In the genomic region with DNA sequence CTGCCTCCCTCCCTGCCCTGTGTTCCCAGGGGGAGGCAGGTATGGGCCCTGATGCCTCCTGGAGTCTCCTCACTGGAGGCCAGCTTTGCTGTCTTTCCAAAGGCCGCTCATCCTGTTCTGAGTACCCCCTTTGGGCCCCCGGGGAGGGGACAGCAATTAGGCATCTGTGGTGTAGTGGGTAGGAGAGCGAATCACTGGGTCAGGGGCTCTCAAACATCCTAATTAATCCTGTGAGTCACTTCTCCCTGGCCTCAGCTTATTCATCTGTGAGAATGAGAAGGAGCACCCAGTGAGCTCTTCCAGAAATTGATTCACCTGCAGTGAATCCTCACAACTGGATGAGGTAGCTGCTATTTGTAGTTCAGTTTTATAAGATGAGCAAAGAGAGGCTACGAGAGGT, we compare ENCODE assay signal across 12 cellular contexts. TPM values are rescaled to one million over a fixed set of nuclear protein-coding genes. Genes with fewer than 3 reads are reported as not detected.
DNase-seq lines count a peak whose midpoint lies in the region; ATAC-seq and TF ChIP-seq lines count a peak whose summit lies in the region.
"Had no signal": no experiment of that assay in that cellular context is flagged by ENCODE, and none has a peak within 500 bp of the region (broad histone marks: within the 10 kb centered on the region; RNA-seq: fewer than 3 reads in every experiment).

No MANE protein-coding gene starts in this region.

- H3K9me3 ChIP-seq in CD4-positive, alpha-beta memory T cell (ENCODE audit: control insufficient read depth in 1 of 2, low read length in 2 of 2) = no peaks in the 10 kb centered on the region
- H3K9me3 ChIP-seq in HEK293 (ENCODE audit: control insufficient read depth, insufficient read depth, low read depth, low read length) = no peaks in the 10 kb centered on the region
- H3K9me3 ChIP-seq: ovary had no signal

- CTCF ChIA-PET in CD4-positive, alpha-beta memory T cell (lab: Charles Lee; ENCODE audit: partially characterized antibody) = interaction anchor here (0.8 to 3.3 kb wide), 7 partner anchors 13 to 220 kb away, joined by 3 to 24 read pairs (median 4); no protein-coding TSS in a partner anchor
- CTCF ChIA-PET in HEK293 (lab: Yijun Ruan, JAX) = interaction anchor here (1.0 to 1.5 kb wide), 4 partner anchors 19 to 173 kb away, joined by 3 to 8 read pairs (median 4); a partner anchor contains a TSS

- no peaks in the 10 kb centered on the region for H3K9me3 Mint-ChIP-seq in CD4-positive, alpha-beta memory T cell
- no peaks in the 10 kb centered on the region for H3K9me3 Mint-ChIP-seq in activated naive CD8-positive, alpha-beta T cell (ENCODE audit: low read depth)
- no peaks in the 10 kb centered on the region for H3K9me3 Mint-ChIP-seq in nephron

- peaks cover 58% of the 10 kb centered on the region for H3K4me1 ChIP-seq in CD4-positive, alpha-beta memory T cell (ENCODE audit: insufficient read depth, low read length)
- peaks cover 28% of the 10 kb centered on the region for H3K4me1 ChIP-seq in HEK293 (ENCODE audit: control insufficient read depth, insufficient read depth, low read length)

- POLR2A ChIA-PET in CD4-positive, alpha-beta memory T cell (lab: Charles Lee; ENCODE audit: partially characterized antibody) = interaction anchor here (1.0 to 5.0 kb wide), 3 partner anchors 15 to 177 kb away, joined by 3 to 34 read pairs (median 3); a partner anchor contains a TSS
- POLR2A ChIA-PET in HEK293 (lab: Yijun Ruan, JAX) = no interaction called here

- peak overlapping the region; percentile 70 to 97 (median 93) for H3K27ac Mint-ChIP-seq in CD4-positive, alpha-beta memory T cell
- H3K27ac Mint-ChIP-seq in activated naive CD8-positive, alpha-beta T cell = peak overlapping the region; percentile 54
- H3K27ac Mint-ChIP-seq in nephron = peak overlapping the region; percentile 88 to 93 (median 92)

- H3K4me3 ChIP-seq in CD4-positive, alpha-beta memory T cell (ENCODE audit: low read length in 2 of 2) = no peak overlapping the region
- no peak overlapping the region for H3K4me3 ChIP-seq in HEK293 (ENCODE audit: low read depth, low read length)
- H3K4me3 ChIP-seq: ovary had no signal

- H3K4me1 Mint-ChIP-seq in CD4-positive, alpha-beta memory T cell = peaks cover 42 to 83% (median 58%) of the 10 kb centered on the region in 4 donors
- peaks cover 84% of the 10 kb centered on the region for H3K4me1 Mint-ChIP-seq in activated naive CD8-positive, alpha-beta T cell (ENCODE audit: low read depth)
- H3K4me1 Mint-ChIP-seq in nephron = peaks cover 78% of the 10 kb centered on the region

- H3K27me3 Mint-ChIP-seq in CD4-positive, alpha-beta memory T cell = no peaks in the 10 kb centered on the region
- no peaks in the 10 kb centered on the region for H3K27me3 Mint-ChIP-seq in activated naive CD8-positive, alpha-beta T cell
- H3K27me3 Mint-ChIP-seq in nephron (ENCODE audit: low read depth) = no peaks in the 10 kb centered on the region

- ATAC-seq in GM21723 (IDR thresholded peaks at IDR 0.05; ENCODE audit: unreplicated experiment) = no peak
- ATAC-seq: SK-N-SH treated with all-trans-retinoic acid at 6 μM for 48 hours had no signal

- H3K27ac ChIP-seq in CD4-positive, alpha-beta memory T cell (ENCODE audit: low read depth, low read length) = peak overlapping the region; percentile 57
- H3K27ac ChIP-seq in HEK293 (ENCODE audit: extremely low read depth, low read depth, low read length) = no peak overlapping the region

- no peak for DNase-seq in CD4-positive, alpha-beta memory T cell
- DNase-seq in activated gamma-delta T cell treated with Interleukin-2 at 50 U/mL for 16 hours = no peak
- DNase-seq in NCI-H2227 treated with DMSO at 0.1 percent for 48 hours (lab: John Stamatoyannopoulos, UW) = no peak
- DNase-seq: DMS79, NCI-H226, substantia nigra had no signal

- TF ChIP-seq CTCF in HEK293 (tag by site-specific recombination; IDR thresholded peaks at IDR 0.05) (no peak), nephron (IDR thresholded peaks at IDR 0.05; ENCODE audit: unreplicated experiment in 3 of 3) (no peak)

- H3K36me3 ChIP-seq in CD4-positive, alpha-beta memory T cell (ENCODE audit: insufficient read depth, low read length) = peaks cover 6% of the 10 kb centered on the region
- peaks cover 0 to 8% of the 10 kb centered on the region in 2 experiments; a peak in 1 of 3 replicates for H3K36me3 ChIP-seq in HEK293 (ENCODE audit: control insufficient read depth in 2 of 2, insufficient read depth in 1 of 2, low read length in 2 of 2)
- H3K36me3 ChIP-seq: ovary had no signal

- intact Hi-C loops in CD4-positive, alpha-beta memory T cell (cut with micrococcal nuclease) = no loop called here

- peak overlapping the region; percentile 52 to 88 (median 85) for H3K4me3 Mint-ChIP-seq in CD4-positive, alpha-beta memory T cell
- H3K4me3 Mint-ChIP-seq in activated naive CD8-positive, alpha-beta T cell = peak overlapping the region; percentile 87
- H3K4me3 Mint-ChIP-seq in nephron = peak overlapping the region; percentile 83 to 85 (median 84)

- no peaks in the 10 kb centered on the region for H3K27me3 ChIP-seq in CD4-positive, alpha-beta memory T cell (ENCODE audit: insufficient read depth, low read length)
- H3K27me3 ChIP-seq: ovary had no signal

- peaks cover 0 to 4% of the 10 kb centered on the region in 2 donors for H3K36me3 Mint-ChIP-seq in CD4-positive, alpha-beta memory T cell
- no peaks in the 10 kb centered on the region for H3K36me3 Mint-ChIP-seq in activated naive CD8-positive, alpha-beta T cell
- H3K36me3 Mint-ChIP-seq in nephron (ENCODE audit: low read depth) = peaks cover 3% of the 10 kb centered on the region

TF ChIP-seq in HEK293, 187 proteins besides CTCF, POLR2A, EP300 and RAD21 (continues in another document):
- TF ChIP-seq, protein P1, sequence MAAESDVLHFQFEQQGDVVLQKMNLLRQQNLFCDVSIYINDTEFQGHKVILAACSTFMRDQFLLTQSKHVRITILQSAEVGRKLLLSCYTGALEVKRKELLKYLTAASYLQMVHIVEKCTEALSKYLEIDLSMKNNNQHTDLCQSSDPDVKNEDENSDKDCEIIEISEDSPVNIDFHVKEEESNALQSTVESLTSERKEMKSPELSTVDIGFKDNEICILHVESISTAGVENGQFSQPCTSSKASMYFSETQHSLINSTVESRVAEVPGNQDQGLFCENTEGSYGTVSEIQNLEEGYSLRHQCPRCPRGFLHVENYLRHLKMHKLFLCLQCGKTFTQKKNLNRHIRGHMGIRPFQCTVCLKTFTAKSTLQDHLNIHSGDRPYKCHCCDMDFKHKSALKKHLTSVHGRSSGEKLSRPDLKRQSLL (tag by site-specific recombination; IDR thresholded peaks at IDR 0.05) = no peak
- TF ChIP-seq ZNF621 (tag by site-specific recombination; IDR thresholded peaks at IDR 0.05) (no peak), ZNF223 (tag by site-specific recombination; IDR thresholded peaks at IDR 0.05) (no peak), PRDM1 (tag by site-specific recombination; IDR thresholded peaks at IDR 0.05) (no peak), ZNF670 (tag by site-specific recombination; IDR thresholded peaks at IDR 0.05; ENCODE audit: low read depth) (no peak), ZNF423 (tag by site-specific recombination; IDR thresholded peaks at IDR 0.05) (no peak), GLIS2 (tag by site-specific recombination; IDR thresholded peaks at IDR 0.05) (peak; percentile 24; the same call in 1 of the 2 replicates), ZNF132 (tag by site-specific recombination; IDR thresholded peaks at IDR 0.05; ENCODE audit: borderline replicate concordance) (no peak)
- TF ChIP-seq, protein P2, sequence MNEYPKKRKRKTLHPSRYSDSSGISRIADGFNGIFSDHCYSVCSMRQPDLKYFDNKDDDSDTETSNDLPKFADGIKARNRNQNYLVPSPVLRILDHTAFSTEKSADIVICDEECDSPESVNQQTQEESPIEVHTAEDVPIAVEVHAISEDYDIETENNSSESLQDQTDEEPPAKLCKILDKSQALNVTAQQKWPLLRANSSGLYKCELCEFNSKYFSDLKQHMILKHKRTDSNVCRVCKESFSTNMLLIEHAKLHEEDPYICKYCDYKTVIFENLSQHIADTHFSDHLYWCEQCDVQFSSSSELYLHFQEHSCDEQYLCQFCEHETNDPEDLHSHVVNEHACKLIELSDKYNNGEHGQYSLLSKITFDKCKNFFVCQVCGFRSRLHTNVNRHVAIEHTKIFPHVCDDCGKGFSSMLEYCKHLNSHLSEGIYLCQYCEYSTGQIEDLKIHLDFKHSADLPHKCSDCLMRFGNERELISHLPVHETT (tag by site-specific recombination; IDR thresholded peaks at IDR 0.05) = no peak
- TF ChIP-seq, protein P3, sequence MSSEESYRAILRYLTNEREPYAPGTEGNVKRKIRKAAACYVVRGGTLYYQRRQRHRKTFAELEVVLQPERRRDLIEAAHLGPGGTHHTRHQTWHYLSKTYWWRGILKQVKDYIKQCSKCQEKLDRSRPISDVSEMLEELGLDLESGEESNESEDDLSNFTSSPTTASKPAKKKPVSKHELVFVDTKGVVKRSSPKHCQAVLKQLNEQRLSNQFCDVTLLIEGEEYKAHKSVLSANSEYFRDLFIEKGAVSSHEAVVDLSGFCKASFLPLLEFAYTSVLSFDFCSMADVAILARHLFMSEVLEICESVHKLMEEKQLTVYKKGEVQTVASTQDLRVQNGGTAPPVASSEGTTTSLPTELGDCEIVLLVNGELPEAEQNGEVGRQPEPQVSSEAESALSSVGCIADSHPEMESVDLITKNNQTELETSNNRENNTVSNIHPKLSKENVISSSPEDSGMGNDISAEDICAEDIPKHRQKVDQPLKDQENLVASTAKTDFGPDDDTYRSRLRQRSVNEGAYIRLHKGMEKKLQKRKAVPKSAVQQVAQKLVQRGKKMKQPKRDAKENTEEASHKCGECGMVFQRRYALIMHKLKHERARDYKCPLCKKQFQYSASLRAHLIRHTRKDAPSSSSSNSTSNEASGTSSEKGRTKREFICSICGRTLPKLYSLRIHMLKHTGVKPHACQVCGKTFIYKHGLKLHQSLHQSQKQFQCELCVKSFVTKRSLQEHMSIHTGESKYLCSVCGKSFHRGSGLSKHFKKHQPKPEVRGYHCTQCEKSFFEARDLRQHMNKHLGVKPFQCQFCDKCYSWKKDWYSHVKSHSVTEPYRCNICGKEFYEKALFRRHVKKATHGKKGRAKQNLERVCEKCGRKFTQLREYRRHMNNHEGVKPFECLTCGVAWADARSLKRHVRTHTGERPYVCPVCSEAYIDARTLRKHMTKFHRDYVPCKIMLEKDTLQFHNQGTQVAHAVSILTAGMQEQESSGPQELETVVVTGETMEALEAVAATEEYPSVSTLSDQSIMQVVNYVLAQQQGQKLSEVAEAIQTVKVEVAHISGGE (tag by site-specific recombination; conservative IDR thresholded peaks at IDR 0.05; ENCODE audit: low read depth) = no peak

RNA-seq across cellular contexts. Expression of a gene that starts 16.4 kb away (rescaled TPM):
- total RNA-seq in CD4-positive, alpha-beta memory T cell = 10 to 100 TPM; 18.2 to 19.4 TPM
- under 1 TPM; 0.03 to 0.57 TPM for polyA plus RNA-seq in CD4-positive, alpha-beta memory T cell
